In the genomic region with DNA sequence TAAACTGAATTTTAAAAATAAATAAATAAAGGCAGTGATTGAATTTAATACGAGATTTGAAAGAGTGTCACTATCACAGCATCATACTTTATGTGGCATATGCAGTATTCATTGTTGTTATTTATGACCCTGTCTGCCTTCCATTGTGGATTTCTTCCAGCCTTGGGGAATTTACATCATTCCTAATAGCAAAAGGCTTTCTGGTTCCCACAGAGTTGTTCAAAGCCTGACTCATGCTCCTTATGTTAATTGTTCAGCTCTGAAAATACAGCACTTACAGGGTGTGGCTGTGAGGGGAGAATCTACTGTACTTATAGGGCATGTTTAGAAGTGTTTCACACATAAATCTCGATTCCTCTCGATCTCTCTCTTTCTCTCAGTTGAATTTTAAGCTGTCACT, we compare ENCODE assay signal across 10 cellular contexts. TPM values are rescaled to one million over a fixed set of nuclear protein-coding genes. Genes with fewer than 3 reads are reported as not detected.
DNase-seq lines count a peak whose midpoint lies in the region; ATAC-seq and TF ChIP-seq lines count a peak whose summit lies in the region.
"Had no signal": no experiment of that assay in that cellular context is flagged by ENCODE, and none has a peak within 500 bp of the region (broad histone marks: within the 10 kb centered on the region; RNA-seq: fewer than 3 reads in every experiment).

No MANE protein-coding gene starts in this region.

- H3K4me2 ChIP-seq in smooth muscle cell: peak overlapping the region; percentile 67

- ATAC-seq in GM19395 (IDR thresholded peaks at IDR 0.05; ENCODE audit: unreplicated experiment) (no peak), GM18870 (IDR thresholded peaks at IDR 0.05; ENCODE audit: unreplicated experiment) (no peak), GM21447 (IDR thresholded peaks at IDR 0.05; ENCODE audit: unreplicated experiment) (no peak)

- TF ChIP-seq CTCF in foreskin fibroblast (IDR thresholded peaks at IDR 0.05; ENCODE audit: low read depth, low read length) (no peak), smooth muscle cell (IDR thresholded peaks at IDR 0.05; ENCODE audit: borderline replicate concordance, insufficient read depth, poor library complexity, severe bottlenecking) (no peak)

- H3K36me3 ChIP-seq in SK-N-MC (ENCODE audit: insufficient read depth, low read length) (no peaks in the 10 kb centered on the region), smooth muscle cell (ENCODE audit: low read depth) (no peaks in the 10 kb centered on the region)

- no peak for DNase-seq in HEK293T (ENCODE audit: extremely low spot score)
- peak; percentile 87 for DNase-seq in SK-N-MC (ENCODE audit: low read depth, low spot score)
- DNase-seq in foreskin fibroblast: peak; percentile 79 to 91
- DNase-seq in smooth muscle cell (lab: John Stamatoyannopoulos, UW; ENCODE audit: unreplicated experiment): no peak
- no peak for DNase-seq in putamen (ENCODE audit: low spot score)
- DNase-seq: activated B cell treated with CpG ODN at 0.5 μM for 24 hours; stimulated activated naive CD4-positive, alpha-beta T cell had no signal

- peaks cover 40% of the 10 kb centered on the region for H3K4me1 ChIP-seq in smooth muscle cell (ENCODE audit: low read depth)

- CTCF ChIA-PET in HEK293T (lab: Yijun Ruan, JAX): interaction anchor here (0.6 kb wide), 1 partner anchor 1181 kb away, joined by 3 read pairs; no protein-coding TSS in a partner anchor

- POLR2A ChIA-PET in HEK293T (lab: Yijun Ruan, JAX): no interaction called here

- H3K27ac ChIP-seq in SK-N-MC (peak overlapping the region; percentile 96), smooth muscle cell (ENCODE audit: low read depth) (peak overlapping the region; percentile 80)

- H3K4me3 ChIP-seq in SK-N-MC: peak overlapping the region; percentile 63
- H3K4me3 ChIP-seq in foreskin fibroblast (ENCODE audit: low read depth in 1 of 2, low read length in 2 of 2): no peak overlapping the region
- no peak overlapping the region for H3K4me3 ChIP-seq in smooth muscle cell

- H3K9me3 ChIP-seq in SK-N-MC (ENCODE audit: low read depth, low read length): no peaks in the 10 kb centered on the region
- no peaks in the 10 kb centered on the region for H3K9me3 ChIP-seq in smooth muscle cell (replicated peaks; ENCODE audit: low read depth)

- 5% methylated on average over 3 of the region's 3 CpGs for WGBS in smooth muscle cell (ENCODE audit: low lambda C conversion rate)

- H3K9ac ChIP-seq in SK-N-MC (ENCODE audit: insufficient read length) (peak overlapping the region; percentile 73), smooth muscle cell (ENCODE audit: low read depth) (peak overlapping the region; percentile 31)

- no peaks in the 10 kb centered on the region for H4K20me1 ChIP-seq in smooth muscle cell (ENCODE audit: low read depth)

- H3K27me3 ChIP-seq in smooth muscle cell (ENCODE audit: low read depth): no peaks in the 10 kb centered on the region

- H3K79me2 ChIP-seq in smooth muscle cell (ENCODE audit: low read depth): no peaks in the 10 kb centered on the region

- H3F3A ChIP-seq in smooth muscle cell (ENCODE audit: low read depth): peaks cover 25% of the 10 kb centered on the region

- H2AFZ ChIP-seq in smooth muscle cell (ENCODE audit: low read depth): no peak overlapping the region

TF ChIP-seq in HEK293T, 16 proteins besides CTCF, POLR2A, EP300 and RAD21:
- no peak for TF ChIP-seq FOXM1 (IDR thresholded peaks at IDR 0.05; ENCODE audit: borderline replicate concordance)
- TF ChIP-seq, protein P1, sequence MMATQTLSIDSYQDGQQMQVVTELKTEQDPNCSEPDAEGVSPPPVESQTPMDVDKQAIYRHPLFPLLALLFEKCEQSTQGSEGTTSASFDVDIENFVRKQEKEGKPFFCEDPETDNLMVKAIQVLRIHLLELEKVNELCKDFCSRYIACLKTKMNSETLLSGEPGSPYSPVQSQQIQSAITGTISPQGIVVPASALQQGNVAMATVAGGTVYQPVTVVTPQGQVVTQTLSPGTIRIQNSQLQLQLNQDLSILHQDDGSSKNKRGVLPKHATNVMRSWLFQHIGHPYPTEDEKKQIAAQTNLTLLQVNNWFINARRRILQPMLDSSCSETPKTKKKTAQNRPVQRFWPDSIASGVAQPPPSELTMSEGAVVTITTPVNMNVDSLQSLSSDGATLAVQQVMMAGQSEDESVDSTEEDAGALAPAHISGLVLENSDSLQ (IDR thresholded peaks at IDR 0.05): 0 out of 2 replicates have a peak, but pooled peaks have one; percentile 2

RNA-seq across cellular contexts. Expression of a gene that starts 54.4 kb away (rescaled TPM):
- total RNA-seq in smooth muscle cell: 126 and 135 TPM in 2 replicates
- polyA plus RNA-seq in smooth muscle cell: 45.0 and 73.6 TPM in 2 replicates
- total RNA-seq: activated B cell treated with CpG ODN at 0.5 μM for 24 hours had no signal

Comparison
In these comparisons a context has a peak if more than half of its experiments do, and no peak if none do; other contexts are left out.
1. DNase-seq: peak in SK-N-MC (single experiment) and foreskin fibroblast (2 of 2); none in HEK293T (single experiment), smooth muscle cell (single experiment) and putamen (single experiment).